In the genomic region with DNA sequence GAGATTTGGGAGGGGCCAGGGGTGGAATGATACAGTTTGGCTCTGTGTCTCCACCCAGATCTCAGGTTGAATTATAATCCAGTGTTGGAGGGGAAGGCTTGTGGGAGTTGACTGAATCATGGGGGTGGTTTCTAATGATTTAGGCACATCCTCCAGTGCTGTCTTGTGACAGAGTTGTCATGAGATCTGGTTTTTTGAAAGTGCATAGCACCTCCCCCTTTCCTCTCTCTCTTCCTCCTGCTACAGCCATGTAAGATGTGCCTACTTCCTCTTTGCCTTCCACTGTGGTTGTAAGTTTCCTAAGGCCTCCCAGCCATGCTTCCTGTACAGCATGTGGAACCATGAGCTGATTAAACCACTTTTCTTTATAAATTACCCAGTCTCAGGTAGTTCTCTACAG, we compare ENCODE assay signal across 23 cellular contexts. TPM values are rescaled to one million over a fixed set of nuclear protein-coding genes. Genes with fewer than 3 reads are reported as not detected.
A peak's percentile ranks its signal among the peaks of the same experiment; 100 is the strongest.
DNase-seq lines count a peak whose midpoint lies in the region; ATAC-seq, FAIRE-seq and TF ChIP-seq lines count a peak whose summit lies in the region.
"Had no signal": no experiment of that assay in that cellular context is flagged by ENCODE, and none has a peak within 500 bp of the region (broad histone marks: within the 10 kb centered on the region; RNA-seq: fewer than 3 reads in every experiment).

No MANE protein-coding gene starts in this region.

- in situ Hi-C loops in K562 (cut with MboI) = no loop called here

- POLR2A ChIA-PET in K562 (lab: Yijun Ruan, JAX) = no interaction called here

- peaks cover 6% of the 10 kb centered on the region for H3K36me3 Mint-ChIP-seq in activated T-helper 2 cell treated with anti-CD3 and anti-CD28 coated beads, Interferon-gamma antibody, Interleukin-2, Interleukin-4, amounts not matched to agents 10 μg/mL and 5 μg/mL and 100 μg/mL, durations not matched to agents 14 hours and 24 hours and 36 hours (ENCODE audit: low read depth)

- H3K4me3 Mint-ChIP-seq in activated T-helper 2 cell treated with anti-CD3 and anti-CD28 coated beads, Interferon-gamma antibody, Interleukin-2, Interleukin-4, amounts not matched to agents 10 μg/mL and 5 μg/mL and 100 μg/mL, durations not matched to agents 14 hours and 24 hours and 36 hours (ENCODE audit: low read depth) = no peak overlapping the region
- H3K4me3 Mint-ChIP-seq: naive thymus-derived CD8-positive, alpha-beta T cell had no signal

- BruUV-seq in K562 (replicated peaks; lab: Mats Ljungman, UMichigan) = no TSS peak

- no peak for FAIRE-seq in K562 (lab: Jason Lieb, UNC)
- FAIRE-seq: GM12892, H1 had no signal

- no peaks in the 10 kb centered on the region for H4K20me1 ChIP-seq in K562 (replicated peaks; ENCODE audit: control insufficient read depth, insufficient read depth, low read length)

- TF ChIP-seq CTCF in K562 (IDR thresholded peaks at IDR 0.05 in 2 of 3, conservative IDR thresholded peaks at IDR 0.05 in 1 of 3; ENCODE audit: insufficient read depth in 2 of 3, low read depth in 1 of 3, low read length in 3 of 3) = no peak
- TF ChIP-seq CTCF in mucosa of descending colon (IDR thresholded peaks at IDR 0.05) = no peak

- no peaks in the 10 kb centered on the region for H3K27me3 Mint-ChIP-seq in activated T-helper 2 cell treated with anti-CD3 and anti-CD28 coated beads, Interferon-gamma antibody, Interleukin-2, Interleukin-4, amounts not matched to agents 10 μg/mL and 5 μg/mL and 100 μg/mL, durations not matched to agents 14 hours and 24 hours and 36 hours (ENCODE audit: low read depth)

- CTCF ChIA-PET in K562 (lab: Yijun Ruan, JAX; ENCODE audit: low intra/inter-chr PET ratio) = no interaction called here

- H3K4me3 ChIP-seq in K562 (no peak overlapping the region), mucosa of descending colon (no peak overlapping the region)
- H3K4me3 ChIP-seq: ovary, stomach, transverse colon had no signal

- H3K4me1 Mint-ChIP-seq in activated T-helper 2 cell treated with anti-CD3 and anti-CD28 coated beads, Interferon-gamma antibody, Interleukin-2, Interleukin-4, amounts not matched to agents 10 μg/mL and 5 μg/mL and 100 μg/mL, durations not matched to agents 14 hours and 24 hours and 36 hours (ENCODE audit: low read depth) = peaks cover 18% of the 10 kb centered on the region

- no peaks in the 10 kb centered on the region for H3K79me2 ChIP-seq in K562 (ENCODE audit: control insufficient read depth, insufficient read depth, low read length)

- no peaks in the 10 kb centered on the region for H3K9me1 ChIP-seq in K562 (ENCODE audit: control insufficient read depth, insufficient read depth, low read length)

- no peak overlapping the region for H3K27ac Mint-ChIP-seq in activated T-helper 2 cell treated with anti-CD3 and anti-CD28 coated beads, Interferon-gamma antibody, Interleukin-2, Interleukin-4, amounts not matched to agents 10 μg/mL and 5 μg/mL and 100 μg/mL, durations not matched to agents 14 hours and 24 hours and 36 hours
- H3K27ac Mint-ChIP-seq: naive thymus-derived CD8-positive, alpha-beta T cell had no signal

- H3K36me3 ChIP-seq in K562 (ENCODE audit: control insufficient read depth, insufficient read depth, low read length) (no peaks in the 10 kb centered on the region), mucosa of descending colon (ENCODE audit: low read depth) (no peaks in the 10 kb centered on the region)
- H3K36me3 ChIP-seq: ovary, stomach, transverse colon had no signal

- H3K9me3 ChIP-seq in K562 (replicated peaks; ENCODE audit: control insufficient read depth, insufficient read depth, low read depth, low read length) (peaks cover 8% of the 10 kb centered on the region), mucosa of descending colon (peaks cover 9% of the 10 kb centered on the region)
- H3K9me3 ChIP-seq: ovary had no signal

- H2AFZ ChIP-seq in K562 (ENCODE audit: low read depth, low read length) = no peak overlapping the region

- H3K4me2 ChIP-seq in K562 (ENCODE audit: insufficient read depth, low read length) = no peak overlapping the region

- TF ChIP-seq POLR2A in K562 (conservative IDR thresholded peaks at IDR 0.05) = no peak

- H3K27me3 ChIP-seq in K562 (ENCODE audit: control insufficient read depth in 2 of 2, insufficient read depth in 2 of 2, low read length in 2 of 2) = peaks cover 0 to under 1% of the 10 kb centered on the region in 2 experiments; a peak in 1 of 5 replicates
- H3K27me3 ChIP-seq: ovary, stomach, transverse colon had no signal

- H3K9ac ChIP-seq in K562 (ENCODE audit: insufficient read depth in 1 of 2, low read depth in 2 of 2, low read length in 2 of 2) = no peak overlapping the region

- DNase-seq in KG1 (lab: John Stamatoyannopoulos, UW) (peak; percentile 59), NOMO-1 treated with dmso at 0.1 percent for 144 hours (lab: John Stamatoyannopoulos, UW; ENCODE audit: unreplicated experiment) (peak; percentile 76), K562 (ENCODE audit: extremely low read depth in 1 of 4, low spot score in 3 of 4) (no peak), mucosa of descending colon (no peak)
- no peak for DNase-seq in activated T-helper 2 cell treated with anti-CD3 and anti-CD28 coated beads, Interferon-gamma antibody, Interleukin-2, Interleukin-4, amounts not matched to agents 10 μg/mL and 5 μg/mL and 100 μg/mL, durations not matched to agents 14 hours and 24 hours and 36 hours (ENCODE audit: low spot score)
- DNase-seq: activated CD4-positive, alpha-beta T cell treated with anti-CD3 and anti-CD28 coated beads, Interleukin-2, amount 50 U/mL, for 48 hours; activated CD8-positive, alpha-beta memory T cell treated with anti-CD3 and anti-CD28 coated beads, Interleukin-2, amount 50 U/mL, for 48 hours; COR-L47; DND-41; naive thymus-derived CD8-positive, alpha-beta T cell; NCI-H2171; NCI-H524 treated with DMSO at 0.1 percent for 48 hours; ovary; SHP77; stomach; T-helper 1 cell; transverse colon had no signal

- TF ChIP-seq EP300 in K562 (IDR thresholded peaks at IDR 0.05; ENCODE audit: low read length) = no peak

- no peaks in the 10 kb centered on the region; a peak in 1 of 5 replicates for H3K4me1 ChIP-seq in K562 (replicated peaks in 1 of 2; ENCODE audit: control insufficient read depth in 2 of 2, insufficient read depth in 2 of 2, low read length in 2 of 2)
- H3K4me1 ChIP-seq in mucosa of descending colon (ENCODE audit: low read depth) = no peaks in the 10 kb centered on the region
- H3K4me1 ChIP-seq: stomach had no signal

- H3K9me3 Mint-ChIP-seq in activated T-helper 2 cell treated with anti-CD3 and anti-CD28 coated beads, Interferon-gamma antibody, Interleukin-2, Interleukin-4, amounts not matched to agents 10 μg/mL and 5 μg/mL and 100 μg/mL, durations not matched to agents 14 hours and 24 hours and 36 hours = peaks cover 29% of the 10 kb centered on the region

- no peak for ATAC-seq in K562
- ATAC-seq in mucosa of descending colon = peak; percentile 28
- ATAC-seq in HG02938 (IDR thresholded peaks at IDR 0.05; ENCODE audit: unreplicated experiment) = no peak
- ATAC-seq in GM19463 (IDR thresholded peaks at IDR 0.05; ENCODE audit: unreplicated experiment) = no peak
- no peak for ATAC-seq in GM21360 (IDR thresholded peaks at IDR 0.05; ENCODE audit: unreplicated experiment)
- ATAC-seq: naive thymus-derived CD8-positive, alpha-beta T cell had no signal

- no peak overlapping the region for H3K27ac ChIP-seq in K562 (ENCODE audit: extremely low read depth, low read depth, low read length)
- H3K27ac ChIP-seq: ovary, stomach, transverse colon, VCaP had no signal

- intact Hi-C loops in K562 (cut with micrococcal nuclease) (no loop called here), mucosa of descending colon (cut with DNase I, micrococcal nuclease) (no loop called here)
- intact Hi-C loops in activated T-helper 2 cell treated with anti-CD3 and anti-CD28 coated beads, Interferon-gamma antibody, Interleukin-2, Interleukin-4, amounts not matched to agents 10 μg/mL and 5 μg/mL and 100 μg/mL, durations not matched to agents 14 hours and 24 hours and 36 hours (cut with micrococcal nuclease) = no loop called here

- no peak for TF ChIP-seq RAD21 in K562 (CRISPR knock-in tag; conservative IDR thresholded peaks at IDR 0.05 in 1 of 2, IDR thresholded peaks at IDR 0.05 in 1 of 2)

RNA-seq across cellular contexts. Expression of gene THAP12, which starts 45.1 kb away (rescaled TPM):
- 21.4 and 66.8 TPM in 2 replicates for total RNA-seq in K562 (2011; cell fraction: chromatin; rRNA removed; ENCODE audit: low replicate concordance)
- 12.5 and 15.0 TPM in 2 replicates for total RNA-seq in K562 (2011; cell fraction: nucleolus; rRNA removed)
- 30.7 and 47.6 TPM in 2 replicates for total RNA-seq in K562 (2011; cell fraction: nucleoplasm; rRNA removed)
- 40.2 and 44.1 TPM in 2 replicates for total RNA-seq in K562 (2014; rRNA removed)
- total RNA-seq in K562 (2014; rRNA removed; fragmentation: Illumina TruSeq; extraction: Trizol) = 92.9 and 113 TPM in 2 replicates
- total RNA-seq in K562 (2015; rRNA removed; fragmentation: Illumina TruSeq; extraction: Trizol) = 94.8 and 103 TPM in 2 replicates
- total RNA-seq in K562 (2021) = 57.8 and 58.9 TPM in 2 replicates
- 70.7 and 92.1 TPM in 2 replicates for polyA plus RNA-seq in K562 (2011; rRNA removed)
- 12.7 and 29.0 TPM in 2 replicates for polyA plus RNA-seq in K562 (2011; cell fraction: cytosol; rRNA removed)
- 18.0 and 26.6 TPM in 2 replicates for polyA plus RNA-seq in K562 (2011; cell fraction: nucleus; rRNA removed)
- polyA plus RNA-seq in K562 (2012) = 41.5 and 43.3 TPM in 2 replicates
- polyA plus RNA-seq in K562 (2014; fragmentation: Illumina TruSeq; extraction: Trizol) = 76.7 and 98.1 TPM in 2 replicates
- 10 to 100 TPM; 28.1 to 28.8 TPM for polyA plus RNA-seq in K562 (2014; fragmentation: Nextera tagmentation; extraction: Ambion mirVana)
- polyA plus RNA-seq in K562 (2014; rRNA removed) = 49.6 and 56.5 TPM in 2 replicates
- polyA minus RNA-seq in K562 (2011; rRNA and poly(A)+ RNA removed) = 77.9 and 84.1 TPM in 2 replicates
- 20.8 and 31.0 TPM in 2 replicates for polyA minus RNA-seq in K562 (2011; cell fraction: cytosol; rRNA and poly(A)+ RNA removed)
- polyA minus RNA-seq in K562 (2011; cell fraction: nucleus; rRNA and poly(A)+ RNA removed) = 14.3 and 26.2 TPM in 2 replicates
- total RNA-seq in mucosa of descending colon = 10 to 100 TPM; 33.5 to 48.1 (median 35.2) TPM
- total RNA-seq in activated T-helper 2 cell treated with anti-CD3 and anti-CD28 coated beads, Interferon-gamma antibody, Interleukin-2, Interleukin-4, amounts not matched to agents 10 μg/mL and 5 μg/mL and 100 μg/mL, durations not matched to agents 14 hours and 24 hours and 36 hours = 63.1 and 66.0 TPM in 2 replicates

RNA-seq across cellular contexts. Expression of gene GVQW3, which starts 45.3 kb away (rescaled TPM):
- 13.5 and 15.1 TPM in 2 replicates for total RNA-seq in K562 (2011; cell fraction: chromatin; rRNA removed; ENCODE audit: low replicate concordance)
- 11.0 and 11.1 TPM in 2 replicates for total RNA-seq in K562 (2011; cell fraction: nucleolus; rRNA removed)
- total RNA-seq in K562 (2011; cell fraction: nucleoplasm; rRNA removed) = 12.1 and 14.4 TPM in 2 replicates
- total RNA-seq in K562 (2014; rRNA removed) (1.6 and 1.8 TPM in 2 replicates), K562 (2014; rRNA removed; fragmentation: Illumina TruSeq; extraction: Trizol) (2.1 and 2.6 TPM in 2 replicates), K562 (2015; rRNA removed; fragmentation: Illumina TruSeq; extraction: Trizol) (2.6 and 3.3 TPM in 2 replicates), K562 (2021) (1.8 and 1.9 TPM in 2 replicates), mucosa of descending colon (1 to 10 TPM; 3.3 to 4.7 (median 3.5) TPM)
- polyA plus RNA-seq in K562 (2011; rRNA removed) (5.7 and 7.3 TPM in 2 replicates), K562 (2014; fragmentation: Illumina TruSeq; extraction: Trizol) (2.1 and 2.2 TPM in 2 replicates), K562 (2014; fragmentation: Nextera tagmentation; extraction: Ambion mirVana) (1 to 10 TPM in 1 of 2 experiments, under 1 TPM in 1; 0.66 to 1.0 TPM), K562 (2014; rRNA removed) (3.0 and 3.4 TPM in 2 replicates)
- polyA plus RNA-seq in K562 (2011; cell fraction: cytosol; rRNA removed) = 3.2 and 7.5 TPM in 2 replicates
- 11.6 and 12.1 TPM in 2 replicates for polyA plus RNA-seq in K562 (2011; cell fraction: nucleus; rRNA removed)
- 1.1 and 3.1 TPM in 2 replicates for polyA plus RNA-seq in K562 (2012)
- 8.6 and 8.8 TPM in 2 replicates for polyA minus RNA-seq in K562 (2011; rRNA and poly(A)+ RNA removed)
- 1.7 and 3.0 TPM in 2 replicates for polyA minus RNA-seq in K562 (2011; cell fraction: cytosol; rRNA and poly(A)+ RNA removed)
- polyA minus RNA-seq in K562 (2011; cell fraction: nucleus; rRNA and poly(A)+ RNA removed) = 8.5 and 13.7 TPM in 2 replicates
- total RNA-seq in activated T-helper 2 cell treated with anti-CD3 and anti-CD28 coated beads, Interferon-gamma antibody, Interleukin-2, Interleukin-4, amounts not matched to agents 10 μg/mL and 5 μg/mL and 100 μg/mL, durations not matched to agents 14 hours and 24 hours and 36 hours = 4.3 and 4.4 TPM in 2 replicates

Comparison
In these comparisons a context has a peak if more than half of its experiments do, and no peak if none do; other contexts are left out.
1. DNase-seq: peak in KG1 (single experiment) and NOMO-1 treated with dmso at 0.1 percent for 144 hours (single experiment); none in K562 (0 of 4), mucosa of descending colon (0 of 3) and activated T-helper 2 cell treated with anti-CD3 and anti-CD28 coated beads, Interferon-gamma antibody, Interleukin-2, Interleukin-4, amounts not matched to agents 10 μg/mL and 5 μg/mL and 100 μg/mL, durations not matched to agents 14 hours and 24 hours and 36 hours (single experiment).